1 cellular context compared by ENCODE assay signal in the genomic region with DNA sequence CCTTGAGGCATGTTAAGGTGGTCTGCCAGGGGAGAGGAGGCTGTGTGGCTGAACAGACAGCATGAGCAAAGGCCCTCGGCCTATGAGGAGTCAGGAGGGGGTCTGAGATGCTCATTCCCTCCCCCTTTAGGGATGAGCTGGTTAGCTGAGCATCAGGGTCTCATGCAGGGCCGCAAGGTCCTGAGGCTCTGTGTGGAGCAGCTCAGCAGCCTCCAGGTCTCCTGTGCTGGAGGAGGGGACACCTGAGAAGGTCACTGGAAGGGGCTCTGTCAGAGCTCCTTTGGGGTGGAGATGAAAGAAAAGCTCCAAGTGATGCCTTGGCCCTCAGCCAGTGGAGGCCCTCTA.
TF ChIP-seq lines count a peak whose summit lies in the region.

No MANE protein-coding gene starts in this region.

TF ChIP-seq in IMR-90, 13 proteins besides CTCF, POLR2A, EP300 and RAD21:
- TF ChIP-seq SMC3 (IDR thresholded peaks at IDR 0.05; ENCODE audit: low read depth, low read length) (no peak), NFE2L2 (IDR thresholded peaks at IDR 0.05; ENCODE audit: low read depth, low read length) (no peak), RCOR1 (IDR thresholded peaks at IDR 0.05; ENCODE audit: insufficient replicate concordance, low read length) (no peak), MAFK (IDR thresholded peaks at IDR 0.05; ENCODE audit: low read depth, low read length) (no peak), BHLHE40 (IDR thresholded peaks at IDR 0.05; ENCODE audit: low read depth, low read length) (no peak), CHD1 (IDR thresholded peaks at IDR 0.05; ENCODE audit: low read depth, low read length) (no peak)
- TF ChIP-seq, protein P1, sequence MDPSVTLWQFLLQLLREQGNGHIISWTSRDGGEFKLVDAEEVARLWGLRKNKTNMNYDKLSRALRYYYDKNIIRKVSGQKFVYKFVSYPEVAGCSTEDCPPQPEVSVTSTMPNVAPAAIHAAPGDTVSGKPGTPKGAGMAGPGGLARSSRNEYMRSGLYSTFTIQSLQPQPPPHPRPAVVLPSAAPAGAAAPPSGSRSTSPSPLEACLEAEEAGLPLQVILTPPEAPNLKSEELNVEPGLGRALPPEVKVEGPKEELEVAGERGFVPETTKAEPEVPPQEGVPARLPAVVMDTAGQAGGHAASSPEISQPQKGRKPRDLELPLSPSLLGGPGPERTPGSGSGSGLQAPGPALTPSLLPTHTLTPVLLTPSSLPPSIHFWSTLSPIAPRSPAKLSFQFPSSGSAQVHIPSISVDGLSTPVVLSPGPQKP (IDR thresholded peaks at IDR 0.05; ENCODE audit: borderline replicate concordance, low read depth, low read length) = no peak
TF ChIP-seq in IMR-90: peak in this region for 0.
